ENCODE assay signal across 12 cellular contexts in genomic region chr3:126971891-126972351, GRCh38. TPM values are rescaled to one million over a fixed set of nuclear protein-coding genes. Genes with fewer than 3 reads are reported as not detected.
DNase-seq lines count a peak whose midpoint lies in the region; ATAC-seq and TF ChIP-seq lines count a peak whose summit lies in the region.
"Had no signal": no experiment of that assay in that cellular context is flagged by ENCODE, and none has a peak within 500 bp of the region (broad histone marks: within the 10 kb centered on the region; RNA-seq: fewer than 3 reads in every experiment).

No MANE protein-coding gene starts in this region.

- H3K9ac ChIP-seq in neuronal stem cell (ENCODE audit: low read depth, low read length, poor library complexity): peak overlapping the region; percentile 61

- no peaks in the 10 kb centered on the region for H3K4me1 Mint-ChIP-seq in activated CD4-positive, alpha-beta T cell treated with anti-CD3 and anti-CD28 coated beads for 36 hours
- H3K4me1 Mint-ChIP-seq: activated T-helper 17 cell treated with anti-CD3 and anti-CD28 coated beads, Interleukin-2, amount 50 U/mL, for 72 hours; CD4-positive, CD25-positive, alpha-beta regulatory T cell had no signal

- H2BK5ac ChIP-seq in neuronal stem cell (ENCODE audit: low read length): no peak overlapping the region

- POLR2A ChIA-PET in activated CD4-positive, alpha-beta T cell treated with anti-CD3 and anti-CD28 coated beads for 36 hours (lab: Charles Lee): no interaction called here

- peaks cover 5 to 9% of the 10 kb centered on the region in 2 donors for H3K9me3 ChIP-seq in neuronal stem cell (replicated peaks in 1 of 2; ENCODE audit: control insufficient read depth in 2 of 2, insufficient read depth in 1 of 2, low read depth in 1 of 2, low read length in 2 of 2)

- DNase-seq in Ammon's horn (ENCODE audit: low spot score) (peak; percentile 71), SK-N-DZ (ENCODE audit: low spot score) (peak; percentile 63), Right ventricle myocardium inferior (ENCODE audit: missing footprints) (peak; percentile 83), neuronal stem cell (ENCODE audit: low spot score) (no peak), GM20000 (ENCODE audit: low spot score) (no peak), superior temporal gyrus (ENCODE audit: extremely low spot score) (no peak), NCI-H748 (lab: John Stamatoyannopoulos, UW; ENCODE audit: unreplicated experiment) (no peak)
- DNase-seq in activated CD4-positive, alpha-beta T cell treated with anti-CD3 and anti-CD28 coated beads for 36 hours: no peak
- DNase-seq: CD4-positive, CD25-positive, alpha-beta regulatory T cell; stimulated activated naive CD8-positive, alpha-beta T cell treated with anti-CD3 and anti-CD28 coated beads, Interleukin-15, Interleukin-2, amounts not matched to agents 100 U/mL and 50 U/mL, for 24 hours had no signal

- no peak overlapping the region for H3K27ac Mint-ChIP-seq in activated CD4-positive, alpha-beta T cell treated with anti-CD3 and anti-CD28 coated beads for 36 hours
- H3K27ac Mint-ChIP-seq: activated T-helper 17 cell treated with anti-CD3 and anti-CD28 coated beads, Interleukin-2, amount 50 U/mL, for 72 hours; CD4-positive, CD25-positive, alpha-beta regulatory T cell had no signal

- H3K36me3 Mint-ChIP-seq in activated CD4-positive, alpha-beta T cell treated with anti-CD3 and anti-CD28 coated beads for 36 hours (ENCODE audit: low read depth): no peaks in the 10 kb centered on the region

- no peak overlapping the region for H3K27ac ChIP-seq in neuronal stem cell (replicated peaks; ENCODE audit: low read length)
- H3K27ac ChIP-seq: epithelial cell of prostate had no signal

- no CpG with 5 or more reads among the region's 13 CpGs for WGBS in neuronal stem cell (ENCODE audit: extremely low coverage in 2 of 2, insufficient read length in 2 of 2, insufficient replicate concordance in 1 of 2), 2 donors

- H2AFZ ChIP-seq in neuronal stem cell (ENCODE audit: low read length): peak overlapping the region; percentile 82

- peak overlapping the region; percentile 87 for H2AK5ac ChIP-seq in neuronal stem cell (ENCODE audit: low read depth, low read length)

- peaks cover 21 to 39% of the 10 kb centered on the region in 2 donors for H3K4me1 ChIP-seq in neuronal stem cell (ENCODE audit: control insufficient read depth in 2 of 2, insufficient read depth in 1 of 2, low read depth in 1 of 2, low read length in 2 of 2)

- H2BK15ac ChIP-seq in neuronal stem cell (ENCODE audit: low read length): peak overlapping the region; percentile 72

- peak overlapping the region; percentile 94 for H2BK12ac ChIP-seq in neuronal stem cell (ENCODE audit: low read length)

- no peaks in the 10 kb centered on the region for H3K36me3 ChIP-seq in neuronal stem cell (replicated peaks in 1 of 2; ENCODE audit: control insufficient read depth in 2 of 2, insufficient read depth in 2 of 2, low read length in 2 of 2)

- H4K91ac ChIP-seq in neuronal stem cell (ENCODE audit: low read depth, low read length, poor library complexity): peak overlapping the region; percentile 25

- no peaks in the 10 kb centered on the region for H3K27me3 ChIP-seq in neuronal stem cell (ENCODE audit: control insufficient read depth in 3 of 3, insufficient read depth in 3 of 3, low read depth in 1 of 3, low read length in 3 of 3)

- peaks cover 2% of the 10 kb centered on the region for H3K27me3 Mint-ChIP-seq in activated CD4-positive, alpha-beta T cell treated with anti-CD3 and anti-CD28 coated beads for 36 hours

- H3K14ac ChIP-seq in neuronal stem cell (ENCODE audit: low read length): no peak overlapping the region

- H2BK120ac ChIP-seq in neuronal stem cell (ENCODE audit: low read depth, low read length): no peak overlapping the region

- H3K4me3 Mint-ChIP-seq in activated CD4-positive, alpha-beta T cell treated with anti-CD3 and anti-CD28 coated beads for 36 hours: no peak overlapping the region
- H3K4me3 Mint-ChIP-seq: activated T-helper 17 cell treated with anti-CD3 and anti-CD28 coated beads, Interleukin-2, amount 50 U/mL, for 72 hours; CD4-positive, CD25-positive, alpha-beta regulatory T cell had no signal

- TF ChIP-seq CTCF in GM20000 (IDR thresholded peaks at IDR 0.05; ENCODE audit: extremely low read depth, missing control alignments): no peak

- peak overlapping the region; percentile 93 for H3K18ac ChIP-seq in neuronal stem cell (ENCODE audit: low read length)

- CTCF ChIA-PET in activated CD4-positive, alpha-beta T cell treated with anti-CD3 and anti-CD28 coated beads for 36 hours (lab: Charles Lee): interaction anchor here (0.7 kb wide), 1 partner anchor 9 kb away, joined by 3 read pairs; no protein-coding TSS in a partner anchor

- intact Hi-C loops in Right ventricle myocardium inferior (cut with DNase I): no loop called here
- intact Hi-C loops in activated CD4-positive, alpha-beta T cell treated with anti-CD3 and anti-CD28 coated beads for 36 hours (cut with DNase I, micrococcal nuclease): no loop called here

- H4K8ac ChIP-seq in neuronal stem cell (ENCODE audit: low read depth, low read length): no peak overlapping the region

- H3K4me2 ChIP-seq in neuronal stem cell (ENCODE audit: insufficient read depth, low read length, poor library complexity, severe bottlenecking): no peak overlapping the region

- no peaks in the 10 kb centered on the region for H3K79me1 ChIP-seq in neuronal stem cell (ENCODE audit: low read depth, low read length)

- no peak overlapping the region for H3K4ac ChIP-seq in neuronal stem cell (ENCODE audit: low read length)

- H3K9me3 Mint-ChIP-seq in activated CD4-positive, alpha-beta T cell treated with anti-CD3 and anti-CD28 coated beads for 36 hours (ENCODE audit: low read depth): peaks cover 10% of the 10 kb centered on the region

- peak; percentile 86 for ATAC-seq in Right ventricle myocardium inferior
- ATAC-seq in activated CD4-positive, alpha-beta T cell treated with anti-CD3 and anti-CD28 coated beads for 36 hours: no peak
- ATAC-seq: activated T-helper 17 cell treated with anti-CD3 and anti-CD28 coated beads, Interleukin-2, amount 50 U/mL, for 72 hours; stimulated activated naive CD8-positive, alpha-beta T cell treated with anti-CD3 and anti-CD28 coated beads, Interleukin-15, Interleukin-2, amounts not matched to agents 100 U/mL and 50 U/mL, for 24 hours had no signal

- peak overlapping the region; percentile 20 for H3K23ac ChIP-seq in neuronal stem cell (ENCODE audit: low read depth, low read length, poor library complexity)

- H3K4me3 ChIP-seq in neuronal stem cell (ENCODE audit: low read length in 2 of 2): no peak overlapping the region

RNA-seq across cellular contexts. Expression of gene PLXNA1, which starts 11.0 kb away (rescaled TPM):
- 35.7 and 45.9 TPM in 2 replicates for polyA plus RNA-seq in SK-N-DZ (2014; cell fraction: cytosol; rRNA removed)
- polyA plus RNA-seq in SK-N-DZ (2014; cell fraction: nucleus; rRNA removed): 116 and 164 TPM in 2 replicates
- 29.6 TPM for total RNA-seq in Right ventricle myocardium inferior
- polyA plus RNA-seq in neuronal stem cell (2013, experiment 1 of 2): 31.7 TPM
- polyA plus RNA-seq in neuronal stem cell (2013, experiment 2 of 2): 32.1 TPM
- total RNA-seq in activated CD4-positive, alpha-beta T cell treated with anti-CD3 and anti-CD28 coated beads for 36 hours: 1 to 10 TPM; 6.7 to 8.8 TPM

Comparison
In these comparisons a context has a peak if more than half of its experiments do, and no peak if none do; other contexts are left out.
1. DNase-seq: peak in Ammon's horn (single experiment), SK-N-DZ (single experiment) and Right ventricle myocardium inferior (single experiment); none in neuronal stem cell (single experiment), GM20000 (single experiment), superior temporal gyrus (single experiment), activated CD4-positive, alpha-beta T cell treated with anti-CD3 and anti-CD28 coated beads for 36 hours (single experiment) and NCI-H748 (single experiment).